2 cellular contexts compared by ENCODE assay signal in genomic region chr1:21042920-21043605, GRCh38.
TF ChIP-seq lines count a peak whose summit lies in the region.

No MANE protein-coding gene starts in this region.

TF ChIP-seq in IMR-90, 13 proteins besides CTCF, POLR2A, EP300 and RAD21:
- no peak for TF ChIP-seq NFE2L2 (IDR thresholded peaks at IDR 0.05; ENCODE audit: low read depth, low read length)
- peak; percentile 35; the same call in 1 of the 2 replicates for TF ChIP-seq MAFK (IDR thresholded peaks at IDR 0.05; ENCODE audit: low read depth, low read length)
- peak; percentile 70 for TF ChIP-seq CEBPB (IDR thresholded peaks at IDR 0.05; ENCODE audit: low read depth, low read length)

TF ChIP-seq in H1, 55 proteins besides CTCF, POLR2A, EP300 and RAD21:
- TF ChIP-seq SAP30 (IDR thresholded peaks at IDR 0.05; ENCODE audit: insufficient read depth, insufficient replicate concordance, low read length) (no peak), TAF1 (IDR thresholded peaks at IDR 0.05; ENCODE audit: low read depth, low read length) (no peak), MAFK (IDR thresholded peaks at IDR 0.05; ENCODE audit: low read depth, low read length) (0 out of 2 replicates have a peak, but pooled peaks have one; percentile 5), CBX8 (IDR thresholded peaks at IDR 0.05; ENCODE audit: borderline replicate concordance, low read depth, low read length) (no peak), CTBP2 (IDR thresholded peaks at IDR 0.05; ENCODE audit: borderline replicate concordance, insufficient read depth, insufficient read length, low read length) (no peak), ATF3 (IDR thresholded peaks at IDR 0.05; ENCODE audit: insufficient read depth, low read depth, low read length) (no peak)
TF ChIP-seq in H1: peak in this region for 1.
